ENCODE assay signal across 9 cellular contexts in the genomic region with DNA sequence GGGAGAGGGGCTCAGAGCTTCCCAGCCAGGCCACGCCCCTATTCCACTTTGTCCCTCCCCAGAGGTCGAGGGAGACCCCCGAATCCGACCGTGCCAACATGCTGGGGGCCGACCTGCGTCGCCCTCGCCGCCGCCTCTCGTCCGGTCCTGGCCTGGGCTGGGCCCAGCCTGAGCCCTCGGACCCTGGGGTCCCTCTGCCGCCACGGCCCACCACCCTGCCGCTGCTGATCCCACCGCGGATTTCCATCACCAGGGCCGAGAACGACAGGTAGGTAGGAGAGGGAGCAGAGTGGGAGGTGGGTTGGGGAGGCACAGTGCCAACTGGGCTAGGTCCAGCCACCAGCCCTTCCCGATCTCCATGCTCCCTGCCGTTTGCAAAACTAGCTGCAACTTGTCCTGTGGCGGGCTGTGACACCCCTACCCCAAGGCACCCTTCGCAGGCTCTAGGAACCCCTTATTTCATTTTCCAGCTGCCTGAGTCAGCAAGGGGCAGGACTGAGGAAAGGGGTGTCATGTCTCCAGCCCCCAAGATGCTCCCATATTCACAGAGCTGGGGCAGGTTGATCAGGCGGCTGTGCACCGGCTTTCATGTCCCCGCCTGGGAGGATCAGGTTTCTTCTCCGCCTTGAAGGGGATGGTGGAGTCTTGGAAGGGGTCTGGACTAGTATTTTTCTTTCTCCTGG.
DNase-seq lines count a peak whose midpoint lies in the region; ATAC-seq and TF ChIP-seq lines count a peak whose summit lies in the region.
"Had no signal": no experiment of that assay in that cellular context is flagged by ENCODE, and none has a peak within 500 bp of the region (broad histone marks: within the 10 kb centered on the region; RNA-seq: fewer than 3 reads in every experiment).

No MANE protein-coding gene starts in this region.

- in situ Hi-C loops in GM13976 (cut with MboI; ENCODE audit: low sequenced_read_pairs, unreplicated experiment): no loop called here

- no peak for TF ChIP-seq CTCF in GM13976 (IDR thresholded peaks at IDR 0.05; ENCODE audit: borderline replicate concordance, control extremely low read depth, extremely low read depth, insufficient read depth, missing control alignments)

- no peaks in the 10 kb centered on the region for H3K36me3 ChIP-seq in iPS-20b (ENCODE audit: insufficient read depth, low read depth, low read length)

- H3K27ac ChIP-seq in iPS-20b (ENCODE audit: low read length): no peak overlapping the region
- H3K27ac ChIP-seq: HL-60 had no signal

- peak; percentile 7; the same call in 2 of the 3 replicates for ATAC-seq in SK-N-SH treated with all-trans-retinoic acid at 6 μM for 48 hours
- no peak for ATAC-seq in GM19023 (IDR thresholded peaks at IDR 0.05; ENCODE audit: unreplicated experiment)
- no peak for ATAC-seq in HG02571 (IDR thresholded peaks at IDR 0.05; ENCODE audit: unreplicated experiment)

- H3K4me3 ChIP-seq in iPS-20b (ENCODE audit: low read length): peak overlapping the region; percentile 54; the same call in 1 of the 2 replicates

- H3K9me3 ChIP-seq in iPS-20b (ENCODE audit: insufficient read depth, low read depth, low read length): no peaks in the 10 kb centered on the region

- H3K9ac ChIP-seq in iPS-20b (ENCODE audit: low read depth, low read length): no peak overlapping the region

- H3K4me1 ChIP-seq in iPS-20b (ENCODE audit: insufficient read depth, low read length): peaks cover 15% of the 10 kb centered on the region; the same call in 1 of the 2 replicates

- DNase-seq in Ammon's horn (ENCODE audit: low spot score): peak; percentile 2
- DNase-seq in GM13976 (ENCODE audit: low spot score): peak; percentile 31
- DNase-seq in stimulated activated CD4-positive, alpha-beta T cell treated with anti-CD3 and anti-CD28 coated beads, Interleukin-2, amount 100 ng/mL, for 48 hours: no peak
- no peak for DNase-seq in activated CD4-positive, alpha-beta T cell treated with anti-CD3 and anti-CD28 coated beads for 4 hours

- H3K27me3 ChIP-seq in iPS-20b (ENCODE audit: insufficient read depth, low read length): peaks cover 78% of the 10 kb centered on the region

TF ChIP-seq in SK-N-SH treated with all-trans-retinoic acid at 6 μM for 48 hours, 23 proteins besides CTCF, POLR2A, EP300 and RAD21:
- TF ChIP-seq, protein P1, sequence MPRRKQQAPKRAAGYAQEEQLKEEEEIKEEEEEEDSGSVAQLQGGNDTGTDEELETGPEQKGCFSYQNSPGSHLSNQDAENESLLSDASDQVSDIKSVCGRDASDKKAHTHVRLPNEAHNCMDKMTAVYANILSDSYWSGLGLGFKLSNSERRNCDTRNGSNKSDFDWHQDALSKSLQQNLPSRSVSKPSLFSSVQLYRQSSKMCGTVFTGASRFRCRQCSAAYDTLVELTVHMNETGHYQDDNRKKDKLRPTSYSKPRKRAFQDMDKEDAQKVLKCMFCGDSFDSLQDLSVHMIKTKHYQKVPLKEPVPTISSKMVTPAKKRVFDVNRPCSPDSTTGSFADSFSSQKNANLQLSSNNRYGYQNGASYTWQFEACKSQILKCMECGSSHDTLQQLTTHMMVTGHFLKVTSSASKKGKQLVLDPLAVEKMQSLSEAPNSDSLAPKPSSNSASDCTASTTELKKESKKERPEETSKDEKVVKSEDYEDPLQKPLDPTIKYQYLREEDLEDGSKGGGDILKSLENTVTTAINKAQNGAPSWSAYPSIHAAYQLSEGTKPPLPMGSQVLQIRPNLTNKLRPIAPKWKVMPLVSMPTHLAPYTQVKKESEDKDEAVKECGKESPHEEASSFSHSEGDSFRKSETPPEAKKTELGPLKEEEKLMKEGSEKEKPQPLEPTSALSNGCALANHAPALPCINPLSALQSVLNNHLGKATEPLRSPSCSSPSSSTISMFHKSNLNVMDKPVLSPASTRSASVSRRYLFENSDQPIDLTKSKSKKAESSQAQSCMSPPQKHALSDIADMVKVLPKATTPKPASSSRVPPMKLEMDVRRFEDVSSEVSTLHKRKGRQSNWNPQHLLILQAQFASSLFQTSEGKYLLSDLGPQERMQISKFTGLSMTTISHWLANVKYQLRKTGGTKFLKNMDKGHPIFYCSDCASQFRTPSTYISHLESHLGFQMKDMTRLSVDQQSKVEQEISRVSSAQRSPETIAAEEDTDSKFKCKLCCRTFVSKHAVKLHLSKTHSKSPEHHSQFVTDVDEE (CRISPR knock-in tag; IDR thresholded peaks at IDR 0.05): no peak
- no peak for TF ChIP-seq ARNTL (CRISPR knock-in tag; IDR thresholded peaks at IDR 0.05; ENCODE audit: borderline replicate concordance, low read depth)
- TF ChIP-seq ZFP30 (CRISPR knock-in tag; IDR thresholded peaks at IDR 0.05): no peak
- TF ChIP-seq TOX (CRISPR knock-in tag; IDR thresholded peaks at IDR 0.05; ENCODE audit: borderline replicate concordance): no peak
- no peak for TF ChIP-seq PPARA (CRISPR knock-in tag; IDR thresholded peaks at IDR 0.05; ENCODE audit: borderline replicate concordance)
- no peak for TF ChIP-seq ZC3H10 (CRISPR knock-in tag; IDR thresholded peaks at IDR 0.05)
- TF ChIP-seq SNAI2 (CRISPR knock-in tag; IDR thresholded peaks at IDR 0.05): no peak
- no peak for TF ChIP-seq BACH2 (CRISPR knock-in tag; IDR thresholded peaks at IDR 0.05; ENCODE audit: borderline replicate concordance)
- no peak for TF ChIP-seq TCF4 (CRISPR knock-in tag; IDR thresholded peaks at IDR 0.05; ENCODE audit: borderline replicate concordance)
- no peak for TF ChIP-seq ISL1 (CRISPR knock-in tag; IDR thresholded peaks at IDR 0.05)
- TF ChIP-seq ZNF8 (CRISPR knock-in tag; IDR thresholded peaks at IDR 0.05): no peak
- TF ChIP-seq, protein P2, sequence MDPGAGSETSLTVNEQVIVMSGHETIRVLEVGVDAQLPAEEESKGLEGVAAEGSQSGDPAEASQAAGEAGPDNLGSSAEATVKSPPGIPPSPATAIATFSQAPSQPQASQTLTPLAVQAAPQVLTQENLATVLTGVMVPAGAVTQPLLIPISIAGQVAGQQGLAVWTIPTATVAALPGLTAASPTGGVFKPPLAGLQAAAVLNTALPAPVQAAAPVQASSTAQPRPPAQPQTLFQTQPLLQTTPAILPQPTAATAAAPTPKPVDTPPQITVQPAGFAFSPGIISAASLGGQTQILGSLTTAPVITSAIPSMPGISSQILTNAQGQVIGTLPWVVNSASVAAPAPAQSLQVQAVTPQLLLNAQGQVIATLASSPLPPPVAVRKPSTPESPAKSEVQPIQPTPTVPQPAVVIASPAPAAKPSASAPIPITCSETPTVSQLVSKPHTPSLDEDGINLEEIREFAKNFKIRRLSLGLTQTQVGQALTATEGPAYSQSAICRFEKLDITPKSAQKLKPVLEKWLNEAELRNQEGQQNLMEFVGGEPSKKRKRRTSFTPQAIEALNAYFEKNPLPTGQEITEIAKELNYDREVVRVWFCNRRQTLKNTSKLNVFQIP (CRISPR knock-in tag; IDR thresholded peaks at IDR 0.05; ENCODE audit: borderline replicate concordance, low read depth): no peak
- TF ChIP-seq, protein P3, sequence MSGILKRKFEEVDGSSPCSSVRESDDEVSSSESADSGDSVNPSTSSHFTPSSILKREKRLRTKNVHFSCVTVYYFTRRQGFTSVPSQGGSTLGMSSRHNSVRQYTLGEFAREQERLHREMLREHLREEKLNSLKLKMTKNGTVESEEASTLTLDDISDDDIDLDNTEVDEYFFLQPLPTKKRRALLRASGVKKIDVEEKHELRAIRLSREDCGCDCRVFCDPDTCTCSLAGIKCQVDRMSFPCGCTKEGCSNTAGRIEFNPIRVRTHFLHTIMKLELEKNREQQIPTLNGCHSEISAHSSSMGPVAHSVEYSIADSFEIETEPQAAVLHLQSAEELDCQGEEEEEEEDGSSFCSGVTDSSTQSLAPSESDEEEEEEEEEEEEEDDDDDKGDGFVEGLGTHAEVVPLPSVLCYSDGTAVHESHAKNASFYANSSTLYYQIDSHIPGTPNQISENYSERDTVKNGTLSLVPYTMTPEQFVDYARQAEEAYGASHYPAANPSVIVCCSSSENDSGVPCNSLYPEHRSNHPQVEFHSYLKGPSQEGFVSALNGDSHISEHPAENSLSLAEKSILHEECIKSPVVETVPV (CRISPR knock-in tag; IDR thresholded peaks at IDR 0.05): no peak
- TF ChIP-seq GLIS3 (CRISPR knock-in tag; IDR thresholded peaks at IDR 0.05): no peak
- TF ChIP-seq CSDC2 (CRISPR knock-in tag; IDR thresholded peaks at IDR 0.05): no peak
- no peak for TF ChIP-seq ZNF565 (CRISPR knock-in tag; conservative IDR thresholded peaks at IDR 0.05; ENCODE audit: low read depth)
- TF ChIP-seq RARB (CRISPR knock-in tag; IDR thresholded peaks at IDR 0.05): no peak
- no peak for TF ChIP-seq OSR1 (CRISPR knock-in tag; IDR thresholded peaks at IDR 0.05)

Comparison
In these comparisons a context has a peak if more than half of its experiments do, and no peak if none do; other contexts are left out.
1. DNase-seq: peak in Ammon's horn (single experiment) and GM13976 (single experiment); none in stimulated activated CD4-positive, alpha-beta T cell treated with anti-CD3 and anti-CD28 coated beads, Interleukin-2, amount 100 ng/mL, for 48 hours (0 of 2) and activated CD4-positive, alpha-beta T cell treated with anti-CD3 and anti-CD28 coated beads for 4 hours (0 of 2).